ENCODE assay signal across 2 cellular contexts in the genomic region with DNA sequence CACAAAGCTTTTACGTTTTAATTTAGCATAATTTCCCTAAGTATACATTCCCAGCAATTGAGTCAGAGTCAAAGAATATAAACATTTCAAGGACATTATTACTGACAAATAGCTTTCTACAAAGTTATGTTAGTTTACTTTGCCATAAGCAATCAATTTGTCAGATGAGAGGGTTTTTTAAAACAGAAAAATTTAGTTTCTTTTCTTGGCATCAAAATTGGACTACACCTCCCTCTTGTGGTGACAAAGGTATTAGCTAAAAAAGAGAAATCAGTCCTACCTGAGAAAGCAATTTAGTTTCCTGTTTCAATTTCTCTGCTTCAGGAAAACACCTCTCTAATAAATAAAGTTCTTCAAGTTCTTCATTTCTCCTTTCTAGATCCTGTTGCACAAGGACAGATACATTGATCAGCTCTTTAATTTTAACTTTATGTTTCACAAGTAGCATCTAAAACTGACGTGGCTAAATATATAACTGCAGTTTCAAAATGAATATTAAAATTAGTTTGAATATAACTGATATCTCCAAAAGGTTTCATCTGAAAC.
TF ChIP-seq lines count a peak whose summit lies in the region.

No MANE protein-coding gene starts in this region.

TF ChIP-seq in GM23338, 12 proteins besides CTCF, POLR2A, EP300 and RAD21 (continues in another document):
- TF ChIP-seq, protein P1, sequence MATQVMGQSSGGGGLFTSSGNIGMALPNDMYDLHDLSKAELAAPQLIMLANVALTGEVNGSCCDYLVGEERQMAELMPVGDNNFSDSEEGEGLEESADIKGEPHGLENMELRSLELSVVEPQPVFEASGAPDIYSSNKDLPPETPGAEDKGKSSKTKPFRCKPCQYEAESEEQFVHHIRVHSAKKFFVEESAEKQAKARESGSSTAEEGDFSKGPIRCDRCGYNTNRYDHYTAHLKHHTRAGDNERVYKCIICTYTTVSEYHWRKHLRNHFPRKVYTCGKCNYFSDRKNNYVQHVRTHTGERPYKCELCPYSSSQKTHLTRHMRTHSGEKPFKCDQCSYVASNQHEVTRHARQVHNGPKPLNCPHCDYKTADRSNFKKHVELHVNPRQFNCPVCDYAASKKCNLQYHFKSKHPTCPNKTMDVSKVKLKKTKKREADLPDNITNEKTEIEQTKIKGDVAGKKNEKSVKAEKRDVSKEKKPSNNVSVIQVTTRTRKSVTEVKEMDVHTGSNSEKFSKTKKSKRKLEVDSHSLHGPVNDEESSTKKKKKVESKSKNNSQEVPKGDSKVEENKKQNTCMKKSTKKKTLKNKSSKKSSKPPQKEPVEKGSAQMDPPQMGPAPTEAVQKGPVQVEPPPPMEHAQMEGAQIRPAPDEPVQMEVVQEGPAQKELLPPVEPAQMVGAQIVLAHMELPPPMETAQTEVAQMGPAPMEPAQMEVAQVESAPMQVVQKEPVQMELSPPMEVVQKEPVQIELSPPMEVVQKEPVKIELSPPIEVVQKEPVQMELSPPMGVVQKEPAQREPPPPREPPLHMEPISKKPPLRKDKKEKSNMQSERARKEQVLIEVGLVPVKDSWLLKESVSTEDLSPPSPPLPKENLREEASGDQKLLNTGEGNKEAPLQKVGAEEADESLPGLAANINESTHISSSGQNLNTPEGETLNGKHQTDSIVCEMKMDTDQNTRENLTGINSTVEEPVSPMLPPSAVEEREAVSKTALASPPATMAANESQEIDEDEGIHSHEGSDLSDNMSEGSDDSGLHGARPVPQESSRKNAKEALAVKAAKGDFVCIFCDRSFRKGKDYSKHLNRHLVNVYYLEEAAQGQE (IDR thresholded peaks at IDR 0.05; ENCODE audit: unreplicated experiment), result no peak
- TF ChIP-seq EZH2phosphoT487 (IDR thresholded peaks at IDR 0.05; ENCODE audit: unreplicated experiment) (no peak), EZH2 (IDR thresholded peaks at IDR 0.05; ENCODE audit: low read depth, unreplicated experiment) (no peak), ZNF462 (CRISPR knock-in tag; IDR thresholded peaks at IDR 0.05) (no peak), STAT1 (IDR thresholded peaks at IDR 0.05; ENCODE audit: unreplicated experiment) (no peak), CREB1 (CRISPR knock-in tag; IDR thresholded peaks at IDR 0.05; ENCODE audit: low read depth) (no peak), NANOG (IDR thresholded peaks at IDR 0.05; ENCODE audit: borderline replicate concordance) (no peak), JUNB (IDR thresholded peaks at IDR 0.05; ENCODE audit: unreplicated experiment) (no peak)
- TF ChIP-seq, protein P2, sequence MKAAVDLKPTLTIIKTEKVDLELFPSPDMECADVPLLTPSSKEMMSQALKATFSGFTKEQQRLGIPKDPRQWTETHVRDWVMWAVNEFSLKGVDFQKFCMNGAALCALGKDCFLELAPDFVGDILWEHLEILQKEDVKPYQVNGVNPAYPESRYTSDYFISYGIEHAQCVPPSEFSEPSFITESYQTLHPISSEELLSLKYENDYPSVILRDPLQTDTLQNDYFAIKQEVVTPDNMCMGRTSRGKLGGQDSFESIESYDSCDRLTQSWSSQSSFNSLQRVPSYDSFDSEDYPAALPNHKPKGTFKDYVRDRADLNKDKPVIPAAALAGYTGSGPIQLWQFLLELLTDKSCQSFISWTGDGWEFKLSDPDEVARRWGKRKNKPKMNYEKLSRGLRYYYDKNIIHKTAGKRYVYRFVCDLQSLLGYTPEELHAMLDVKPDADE (IDR thresholded peaks at IDR 0.05), result no peak

TF ChIP-seq in HepG2, 621 proteins besides CTCF, POLR2A, EP300 and RAD21:
- TF ChIP-seq STAG1 (CRISPR knock-in tag; IDR thresholded peaks at IDR 0.05) (peak; percentile 41; the same call in 1 of the 2 replicates), SMC3 (IDR thresholded peaks at IDR 0.05; ENCODE audit: low read length) (peak; percentile 46; the same call in 1 of the 2 replicates)
- TF ChIP-seq, protein P3, sequence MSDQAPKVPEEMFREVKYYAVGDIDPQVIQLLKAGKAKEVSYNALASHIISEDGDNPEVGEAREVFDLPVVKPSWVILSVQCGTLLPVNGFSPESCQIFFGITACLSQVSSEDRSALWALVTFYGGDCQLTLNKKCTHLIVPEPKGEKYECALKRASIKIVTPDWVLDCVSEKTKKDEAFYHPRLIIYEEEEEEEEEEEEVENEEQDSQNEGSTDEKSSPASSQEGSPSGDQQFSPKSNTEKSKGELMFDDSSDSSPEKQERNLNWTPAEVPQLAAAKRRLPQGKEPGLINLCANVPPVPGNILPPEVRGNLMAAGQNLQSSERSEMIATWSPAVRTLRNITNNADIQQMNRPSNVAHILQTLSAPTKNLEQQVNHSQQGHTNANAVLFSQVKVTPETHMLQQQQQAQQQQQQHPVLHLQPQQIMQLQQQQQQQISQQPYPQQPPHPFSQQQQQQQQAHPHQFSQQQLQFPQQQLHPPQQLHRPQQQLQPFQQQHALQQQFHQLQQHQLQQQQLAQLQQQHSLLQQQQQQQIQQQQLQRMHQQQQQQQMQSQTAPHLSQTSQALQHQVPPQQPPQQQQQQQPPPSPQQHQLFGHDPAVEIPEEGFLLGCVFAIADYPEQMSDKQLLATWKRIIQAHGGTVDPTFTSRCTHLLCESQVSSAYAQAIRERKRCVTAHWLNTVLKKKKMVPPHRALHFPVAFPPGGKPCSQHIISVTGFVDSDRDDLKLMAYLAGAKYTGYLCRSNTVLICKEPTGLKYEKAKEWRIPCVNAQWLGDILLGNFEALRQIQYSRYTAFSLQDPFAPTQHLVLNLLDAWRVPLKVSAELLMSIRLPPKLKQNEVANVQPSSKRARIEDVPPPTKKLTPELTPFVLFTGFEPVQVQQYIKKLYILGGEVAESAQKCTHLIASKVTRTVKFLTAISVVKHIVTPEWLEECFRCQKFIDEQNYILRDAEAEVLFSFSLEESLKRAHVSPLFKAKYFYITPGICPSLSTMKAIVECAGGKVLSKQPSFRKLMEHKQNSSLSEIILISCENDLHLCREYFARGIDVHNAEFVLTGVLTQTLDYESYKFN (CRISPR knock-in tag; conservative IDR thresholded peaks at IDR 0.05), result no peak
TF ChIP-seq in HepG2: peak in this region for 2.
